ENCODE assay signal across 16 cellular contexts in the genomic region with DNA sequence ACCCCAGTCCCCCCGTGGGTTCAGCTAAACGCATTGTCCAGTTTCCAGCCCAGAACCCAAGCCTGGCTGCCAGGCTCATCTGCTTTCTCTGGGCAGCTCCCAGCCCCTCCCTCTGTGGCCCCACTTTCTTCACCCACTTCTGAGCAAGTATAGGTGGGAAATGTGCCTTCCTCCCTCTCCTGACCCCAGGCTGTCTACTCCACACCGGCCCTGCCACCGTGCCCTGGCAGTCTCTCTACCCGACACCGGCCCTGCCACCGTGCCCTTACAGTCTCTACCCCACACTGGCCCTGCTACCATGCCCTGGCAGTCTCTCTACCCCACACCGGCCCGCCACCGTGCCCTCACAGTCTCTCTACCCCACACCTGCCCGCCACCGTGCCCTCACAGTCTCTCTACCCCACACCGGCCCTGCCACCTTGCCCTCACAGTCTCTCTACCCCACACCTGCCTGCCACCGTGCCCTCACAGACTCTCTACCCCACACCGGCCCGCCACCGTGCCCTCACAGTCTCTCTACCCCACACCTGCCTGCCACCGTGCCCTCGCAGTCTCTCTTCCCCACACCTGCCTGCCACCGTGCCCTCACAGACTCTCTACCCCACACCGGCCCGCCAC.
DNase-seq lines count a peak whose midpoint lies in the region; ATAC-seq and TF ChIP-seq lines count a peak whose summit lies in the region.
"Had no signal": no experiment of that assay in that cellular context is flagged by ENCODE, and none has a peak within 500 bp of the region (broad histone marks: within the 10 kb centered on the region; RNA-seq: fewer than 3 reads in every experiment).

No MANE protein-coding gene starts in this region.

- H3K79me2 ChIP-seq in DND-41 (ENCODE audit: insufficient read depth, low read length) = no peaks in the 10 kb centered on the region

- POLR2A ChIA-PET in activated naive CD8-positive, alpha-beta T cell treated with anti-CD3 and anti-CD28 coated beads, Interleukin-2, amount 10 ng/mL, durations not matched to agents 7 days and 5 days (lab: Charles Lee) = no interaction called here

- H3K9me3 Mint-ChIP-seq in activated naive CD8-positive, alpha-beta T cell treated with anti-CD3 and anti-CD28 coated beads, Interleukin-2, amount 10 ng/mL, durations not matched to agents 7 days and 5 days = no peaks in the 10 kb centered on the region
- H3K9me3 Mint-ChIP-seq in activated naive CD8-positive, alpha-beta T cell treated with anti-CD3 and anti-CD28 coated beads, Interleukin-2, amount 50 U/mL, for 24 hours = no peaks in the 10 kb centered on the region
- no peaks in the 10 kb centered on the region for H3K9me3 Mint-ChIP-seq in chondrocyte (ENCODE audit: low read depth)

- H3K27ac ChIP-seq in DND-41 (ENCODE audit: low read length) (peak overlapping the region; percentile 41), esophagus squamous epithelium (no peak overlapping the region)
- H3K27ac ChIP-seq: C4-2B had no signal

- no peak overlapping the region for H3K4me3 Mint-ChIP-seq in activated naive CD8-positive, alpha-beta T cell treated with anti-CD3 and anti-CD28 coated beads, Interleukin-2, amount 10 ng/mL, durations not matched to agents 7 days and 5 days
- no peak overlapping the region for H3K4me3 Mint-ChIP-seq in activated naive CD8-positive, alpha-beta T cell treated with anti-CD3 and anti-CD28 coated beads, Interleukin-2, amount 50 U/mL, for 24 hours
- no peak overlapping the region for H3K4me3 Mint-ChIP-seq in chondrocyte (ENCODE audit: unreplicated experiment)

- H3K4me2 ChIP-seq in DND-41 (ENCODE audit: insufficient read depth, low read length) = no peak overlapping the region

- no peaks in the 10 kb centered on the region for H4K20me1 ChIP-seq in DND-41 (ENCODE audit: insufficient read depth, low read length)

- H3K9me3 ChIP-seq in DND-41 (ENCODE audit: insufficient read depth, low read length, severe bottlenecking) = no peaks in the 10 kb centered on the region
- no peaks in the 10 kb centered on the region for H3K9me3 ChIP-seq in esophagus squamous epithelium
- H3K9me3 ChIP-seq: HAP-1 had no signal

- H3K4me1 ChIP-seq in DND-41 (ENCODE audit: insufficient read depth, low read length) = peaks cover 41% of the 10 kb centered on the region
- H3K4me1 ChIP-seq in esophagus squamous epithelium = peaks cover 0 to 10% (median 5%) of the 10 kb centered on the region in 3 donors
- H3K4me1 ChIP-seq: HAP-1 had no signal

- TF ChIP-seq POLR2A in esophagus squamous epithelium (IDR thresholded peaks at IDR 0.05) = no peak

- DNase-seq in activated naive CD8-positive, alpha-beta T cell treated with anti-CD3 and anti-CD28 coated beads, Interleukin-2, amount 10 ng/mL, durations not matched to agents 7 days and 5 days = no peak
- no peak for DNase-seq in activated naive CD8-positive, alpha-beta T cell treated with anti-CD3 and anti-CD28 coated beads, Interleukin-2, amount 50 U/mL, for 24 hours
- no peak for DNase-seq in DND-41
- peak; percentile 70 for DNase-seq in chondrocyte (ENCODE audit: low spot score)
- peak; percentile 66 for DNase-seq in posterior vena cava (ENCODE audit: low spot score)
- DNase-seq in cortex of kidney (lab: John Stamatoyannopoulos, UW) = no peak
- no peak for DNase-seq in esophagus squamous epithelium (lab: John Stamatoyannopoulos, UW)
- DNase-seq: 8988T; ACHN; CD4-positive, alpha-beta memory T cell; COR-L47; DMS153; DMS79 treated with DMSO at 0.1 percent for 48 hours; GDM1 had no signal

- H2AFZ ChIP-seq in DND-41 (ENCODE audit: low read depth, low read length) = no peak overlapping the region

- H3K27ac Mint-ChIP-seq in activated naive CD8-positive, alpha-beta T cell treated with anti-CD3 and anti-CD28 coated beads, Interleukin-2, amount 10 ng/mL, durations not matched to agents 7 days and 5 days = peak overlapping the region; percentile 60
- H3K27ac Mint-ChIP-seq in activated naive CD8-positive, alpha-beta T cell treated with anti-CD3 and anti-CD28 coated beads, Interleukin-2, amount 50 U/mL, for 24 hours = no peak overlapping the region
- H3K27ac Mint-ChIP-seq in chondrocyte (ENCODE audit: unreplicated experiment) = no peak overlapping the region

- intact Hi-C loops in posterior vena cava (cut with DNase I) (no loop called here), esophagus squamous epithelium (cut with DNase I) (no loop called here)

- no peak overlapping the region for H3K9ac ChIP-seq in DND-41 (ENCODE audit: low read depth, low read length)

- TF ChIP-seq CTCF in DND-41 (IDR thresholded peaks at IDR 0.05; ENCODE audit: borderline replicate concordance, extremely low read depth, low read length, poor library complexity, severe bottlenecking) (no peak), chondrocyte (IDR thresholded peaks at IDR 0.05) (no peak), esophagus squamous epithelium (IDR thresholded peaks at IDR 0.05) (no peak)

- ATAC-seq in activated naive CD8-positive, alpha-beta T cell treated with anti-CD3 and anti-CD28 coated beads, Interleukin-2, amount 10 ng/mL, durations not matched to agents 7 days and 5 days (ENCODE audit: low read depth) = no peak
- no peak for ATAC-seq in activated naive CD8-positive, alpha-beta T cell treated with anti-CD3 and anti-CD28 coated beads, Interleukin-2, amount 50 U/mL, for 24 hours
- ATAC-seq in DND-41 (ENCODE audit: insufficient read depth, low read depth) = no peak

- 90 to 92% methylated on average over 18 to 21 of the region's 22 CpGs for WGBS in esophagus squamous epithelium, 2 donors

- no peaks in the 10 kb centered on the region for H3K27me3 Mint-ChIP-seq in activated naive CD8-positive, alpha-beta T cell treated with anti-CD3 and anti-CD28 coated beads, Interleukin-2, amount 10 ng/mL, durations not matched to agents 7 days and 5 days
- no peaks in the 10 kb centered on the region for H3K27me3 Mint-ChIP-seq in activated naive CD8-positive, alpha-beta T cell treated with anti-CD3 and anti-CD28 coated beads, Interleukin-2, amount 50 U/mL, for 24 hours
- peaks cover 8% of the 10 kb centered on the region for H3K27me3 Mint-ChIP-seq in chondrocyte (ENCODE audit: low read depth)
- H3K27me3 Mint-ChIP-seq: CD4-positive, alpha-beta memory T cell had no signal

- no peaks in the 10 kb centered on the region for H3K36me3 ChIP-seq in DND-41 (ENCODE audit: insufficient read depth, low read length)
- no peaks in the 10 kb centered on the region for H3K36me3 ChIP-seq in esophagus squamous epithelium
- H3K36me3 ChIP-seq: HAP-1 had no signal

- no peaks in the 10 kb centered on the region for H3K27me3 ChIP-seq in DND-41 (ENCODE audit: insufficient read depth, low read length, poor library complexity)
- no peaks in the 10 kb centered on the region for H3K27me3 ChIP-seq in esophagus squamous epithelium

- H3K4me3 ChIP-seq in DND-41 (ENCODE audit: low read depth in 1 of 2, low read length in 2 of 2) (no peak overlapping the region), esophagus squamous epithelium (no peak overlapping the region)
- H3K4me3 ChIP-seq: HAP-1 had no signal

- H3K4me1 Mint-ChIP-seq in activated naive CD8-positive, alpha-beta T cell treated with anti-CD3 and anti-CD28 coated beads, Interleukin-2, amount 10 ng/mL, durations not matched to agents 7 days and 5 days = peaks cover 15% of the 10 kb centered on the region
- peaks cover 16% of the 10 kb centered on the region for H3K4me1 Mint-ChIP-seq in activated naive CD8-positive, alpha-beta T cell treated with anti-CD3 and anti-CD28 coated beads, Interleukin-2, amount 50 U/mL, for 24 hours
- H3K4me1 Mint-ChIP-seq in chondrocyte (ENCODE audit: low read depth) = peaks cover 4% of the 10 kb centered on the region

- H3K36me3 Mint-ChIP-seq in activated naive CD8-positive, alpha-beta T cell treated with anti-CD3 and anti-CD28 coated beads, Interleukin-2, amount 10 ng/mL, durations not matched to agents 7 days and 5 days = no peaks in the 10 kb centered on the region
- H3K36me3 Mint-ChIP-seq in activated naive CD8-positive, alpha-beta T cell treated with anti-CD3 and anti-CD28 coated beads, Interleukin-2, amount 50 U/mL, for 24 hours (ENCODE audit: low read depth) = no peaks in the 10 kb centered on the region
- no peaks in the 10 kb centered on the region for H3K36me3 Mint-ChIP-seq in chondrocyte (ENCODE audit: low read depth)
- H3K36me3 Mint-ChIP-seq: CD4-positive, alpha-beta memory T cell had no signal

Comparison
In these comparisons a context has a peak if more than half of its experiments do, and no peak if none do; other contexts are left out.
1. DNase-seq: peak in chondrocyte (single experiment) and posterior vena cava (single experiment); none in activated naive CD8-positive, alpha-beta T cell treated with anti-CD3 and anti-CD28 coated beads, Interleukin-2, amount 10 ng/mL, durations not matched to agents 7 days and 5 days (single experiment), activated naive CD8-positive, alpha-beta T cell treated with anti-CD3 and anti-CD28 coated beads, Interleukin-2, amount 50 U/mL, for 24 hours (single experiment), DND-41 (single experiment), cortex of kidney (single experiment) and esophagus squamous epithelium (single experiment).